In the genomic region with DNA sequence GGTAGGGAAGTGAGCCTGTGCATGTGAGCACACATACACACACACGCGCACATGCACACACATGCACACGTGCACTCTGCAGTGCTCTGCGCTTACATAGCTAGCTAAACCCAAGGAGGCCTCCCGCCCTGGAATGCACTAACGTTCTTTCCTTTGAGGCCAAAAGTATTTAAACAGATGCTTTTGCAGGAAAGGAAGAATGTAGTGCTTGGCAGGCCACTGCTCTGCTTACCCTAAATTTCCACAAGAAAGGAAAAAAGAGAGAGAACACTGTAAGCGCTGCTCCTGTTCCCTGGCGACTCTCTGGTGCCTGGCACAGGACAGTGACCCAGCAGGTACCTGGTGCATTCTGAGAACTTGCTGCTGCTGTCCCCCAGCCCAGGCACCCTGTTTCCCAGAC, we compare ENCODE assay signal across 10 cellular contexts. TPM values are rescaled to one million over a fixed set of nuclear protein-coding genes. Genes with fewer than 3 reads are reported as not detected.
DNase-seq lines count a peak whose midpoint lies in the region; ATAC-seq and TF ChIP-seq lines count a peak whose summit lies in the region.
"Had no signal": no experiment of that assay in that cellular context is flagged by ENCODE, and none has a peak within 500 bp of the region (broad histone marks: within the 10 kb centered on the region; RNA-seq: fewer than 3 reads in every experiment).

No MANE protein-coding gene starts in this region.

- no peak overlapping the region for H2AK5ac ChIP-seq in trophoblast cell (ENCODE audit: low read length)

- H3K4ac ChIP-seq in trophoblast cell (ENCODE audit: low read depth, low read length) = no peak overlapping the region

- H3K27me3 ChIP-seq in heart left ventricle = no peaks in the 10 kb centered on the region
- H3K27me3 ChIP-seq in trophoblast cell (ENCODE audit: insufficient read depth, low read length) = no peaks in the 10 kb centered on the region
- H3K27me3 ChIP-seq: BLaER1 had no signal

- H4K12ac ChIP-seq in trophoblast cell (ENCODE audit: low read depth, low read length) = no peak overlapping the region

- H3K36me3 ChIP-seq in heart left ventricle (peaks cover 0 to 65% (median 51%) of the 10 kb centered on the region in 9 donors), trophoblast cell (ENCODE audit: control insufficient read depth in 1 of 2, insufficient read depth in 2 of 2, low read length in 2 of 2) (peaks cover 11 to 13% of the 10 kb centered on the region in 2 experiments)
- H3K36me3 ChIP-seq: BLaER1 had no signal

- intact Hi-C loops in heart left ventricle (cut with DNase I) = no loop called here

- H3K79me2 ChIP-seq in trophoblast cell (ENCODE audit: control insufficient read depth, insufficient read depth, low read length, poor library complexity) = peaks cover 2% of the 10 kb centered on the region

- TF ChIP-seq CTCF in AG09309 (IDR thresholded peaks at IDR 0.05; ENCODE audit: control insufficient read depth, insufficient read depth, low read depth, low read length, missing control alignments) = no peak
- no peak for TF ChIP-seq CTCF in heart left ventricle (IDR thresholded peaks at IDR 0.05)

- H3K9ac ChIP-seq in trophoblast cell (ENCODE audit: low read length) = no peak overlapping the region
- H3K9ac ChIP-seq: BLaER1 had no signal

- H2AFZ ChIP-seq in trophoblast cell (ENCODE audit: insufficient read depth, low read length, poor library complexity) = no peak overlapping the region

- H3K9me3 ChIP-seq in heart left ventricle (peaks cover 0 to 4% (median 0%) of the 10 kb centered on the region in 12 donors), trophoblast cell (ENCODE audit: insufficient read depth, low read depth, low read length) (no peaks in the 10 kb centered on the region)
- H3K9me3 ChIP-seq: BLaER1 had no signal

- H2BK120ac ChIP-seq in trophoblast cell (ENCODE audit: insufficient read depth, low read length, poor library complexity) = peak overlapping the region; percentile 3

- H3K79me1 ChIP-seq in trophoblast cell (ENCODE audit: low read length) = peaks cover 22% of the 10 kb centered on the region

- H3K4me1 ChIP-seq in heart left ventricle = peaks cover 9 to 57% (median 37%) of the 10 kb centered on the region in 12 donors
- peaks cover 42 to 43% of the 10 kb centered on the region in 2 experiments for H3K4me1 ChIP-seq in trophoblast cell (ENCODE audit: control insufficient read depth in 1 of 2, insufficient read depth in 2 of 2, low read length in 2 of 2)

- peak overlapping the region; percentile 1 for H4K91ac ChIP-seq in trophoblast cell (ENCODE audit: low read depth, low read length)

- ATAC-seq in heart left ventricle (peak in 3 of 4 donors; percentile 5 to 39 (median 16)), GM18858 (IDR thresholded peaks at IDR 0.05; ENCODE audit: unreplicated experiment) (no peak)

- 41 to 63% (median 46%) methylated on average over 7 to 8 of the region's 8 CpGs for WGBS in heart left ventricle, 4 donors
- no CpG with 5 or more reads among the region's 8 CpGs for WGBS in trophoblast cell (ENCODE audit: extremely low coverage, insufficient coverage, insufficient read length)

- H4K8ac ChIP-seq in trophoblast cell (ENCODE audit: low read depth, low read length) = no peak overlapping the region

- DNase-seq in AG09309 (ENCODE audit: low read depth) (peak; percentile 52), amniotic epithelial cell (ENCODE audit: low read depth) (peak; percentile 71), heart left ventricle (peak in 1 of 5 donors; percentile 53), trophoblast cell (peak; percentile 46 to 67), SIG-M5 (lab: John Stamatoyannopoulos, UW) (no peak), OCI-M2 (lab: John Stamatoyannopoulos, UW; ENCODE audit: unreplicated experiment) (no peak), DMS53 (lab: John Stamatoyannopoulos, UW) (no peak)

- H3K4me3 ChIP-seq in AG09309 (ENCODE audit: control insufficient read depth, low read depth, low read length) = no peak overlapping the region
- no peak overlapping the region for H3K4me3 ChIP-seq in heart left ventricle
- H3K4me3 ChIP-seq in trophoblast cell (ENCODE audit: low read depth, low read length) = no peak overlapping the region
- H3K4me3 ChIP-seq: BLaER1, lung had no signal

- H3K23ac ChIP-seq in trophoblast cell (ENCODE audit: low read length) = no peak overlapping the region

- H3K27ac ChIP-seq in heart left ventricle = peak overlapping the region in 11 of 12 donors; percentile 14 to 89 (median 52)
- H3K27ac ChIP-seq in trophoblast cell (ENCODE audit: low read depth, low read length) = peak overlapping the region; percentile 39

- no peak overlapping the region for H2BK5ac ChIP-seq in trophoblast cell (ENCODE audit: low read depth, low read length, poor library complexity)

- no peak for TF ChIP-seq POLR2A in heart left ventricle (IDR thresholded peaks at IDR 0.05)

- no peak overlapping the region for H3K14ac ChIP-seq in trophoblast cell (ENCODE audit: low read length)

- H3K18ac ChIP-seq in trophoblast cell (ENCODE audit: low read length) = peak overlapping the region; percentile 4

- H3K4me2 ChIP-seq in trophoblast cell (ENCODE audit: low read length) = peak overlapping the region; percentile 34
- H3K4me2 ChIP-seq: BLaER1 had no signal

- H2BK12ac ChIP-seq in trophoblast cell (ENCODE audit: low read length) = peak overlapping the region; percentile 10

RNA-seq across cellular contexts. Expression of a gene that starts 31.3 kb away (rescaled TPM):
- 10 to 100 TPM; 44.6 to 99.3 (median 71.8) TPM for total RNA-seq in heart left ventricle
- 100 to 1,000 TPM in 1 of 2 donors, 10 to 100 TPM in 1; 23.9 to 207 TPM for polyA plus RNA-seq in heart left ventricle
- polyA plus RNA-seq in trophoblast cell (2013) = 14.8 and 17.1 TPM in 2 replicates

Comparison
In these comparisons a context has a peak if more than half of its experiments do, and no peak if none do; other contexts are left out.
1. DNase-seq: peak in AG09309 (single experiment), amniotic epithelial cell (single experiment) and trophoblast cell (2 of 2); none in SIG-M5 (single experiment), OCI-M2 (single experiment) and DMS53 (single experiment).